Comparison of ENCODE assay signal across 25 cellular contexts in the genomic region with DNA sequence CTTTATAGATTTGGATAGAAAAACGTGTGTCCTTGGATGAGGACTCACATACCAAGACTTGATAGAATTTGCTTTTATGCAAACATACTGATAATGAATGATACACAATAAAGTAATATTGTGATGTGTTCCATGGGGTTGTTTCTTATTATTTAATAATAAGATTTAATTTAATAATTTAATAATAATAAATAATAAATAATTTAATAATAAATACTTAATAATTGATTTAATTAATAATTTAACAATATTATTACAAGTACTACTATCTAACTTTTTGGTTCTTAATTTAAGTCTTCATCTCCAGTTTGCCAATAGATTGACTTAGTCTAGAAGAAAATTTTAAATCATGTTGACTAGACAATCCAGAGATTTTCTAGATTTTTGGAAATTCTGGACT.
DNase-seq lines count a peak whose midpoint lies in the region; ATAC-seq, FAIRE-seq and TF ChIP-seq lines count a peak whose summit lies in the region.
"Had no signal": no experiment of that assay in that cellular context is flagged by ENCODE, and none has a peak within 500 bp of the region (broad histone marks: within the 10 kb centered on the region; RNA-seq: fewer than 3 reads in every experiment).

No MANE protein-coding gene starts in this region.

- H3K27ac Mint-ChIP-seq in WTC11 = no peak overlapping the region
- no peak overlapping the region for H3K27ac Mint-ChIP-seq in stimulated activated memory B cell treated with anti-CD40 and anti-IgM and Interleukin-4, amounts not matched to agents 10 μg/mL and 1 μg/mL and 100 μg/mL, for 72 hours
- H3K27ac Mint-ChIP-seq: CD4-positive, alpha-beta memory T cell had no signal

- no peak overlapping the region for H3K4me3 ChIP-seq in small intestine (ENCODE audit: low read depth in 1 of 2, low read length in 2 of 2)
- H3K4me3 ChIP-seq: A549; BLaER1 treated with 17β-estradiol and CSF1 and Interleukin-3, amounts not matched to agents 10 nM and 100 nM; GM12878; GM23248 had no signal

- no peak for TF ChIP-seq CTCF in WTC11 (IDR thresholded peaks at IDR 0.05)

- H3K36me3 Mint-ChIP-seq in WTC11 = no peaks in the 10 kb centered on the region
- H3K36me3 Mint-ChIP-seq in stimulated activated memory B cell treated with anti-CD40 and anti-IgM and Interleukin-4, amounts not matched to agents 10 μg/mL and 1 μg/mL and 100 μg/mL, for 72 hours = no peaks in the 10 kb centered on the region
- H3K36me3 Mint-ChIP-seq: CD4-positive, alpha-beta memory T cell had no signal

- no peaks in the 10 kb centered on the region for H3K4me1 ChIP-seq in small intestine (ENCODE audit: control insufficient read depth in 2 of 2, insufficient read depth in 1 of 2, low read depth in 1 of 2, low read length in 1 of 2)
- H3K4me1 ChIP-seq: A549 had no signal

- no peaks in the 10 kb centered on the region for H3K27me3 ChIP-seq in small intestine (ENCODE audit: control insufficient read depth in 2 of 2, insufficient read depth in 2 of 2, low read length in 2 of 2)
- H3K27me3 ChIP-seq: BE2C; BLaER1 treated with 17β-estradiol and CSF1 and Interleukin-3, amounts not matched to agents 10 nM and 100 nM had no signal

- POLR2A ChIA-PET in WTC11 (lab: Charles Lee) = no interaction called here

- DNase-seq in WTC11 (ENCODE audit: low spot score) (no peak), frontal cortex (ENCODE audit: low spot score in 2 of 2) (no peak), small intestine (no peak)
- DNase-seq in NK-92 treated with Interleukin-12 subunit alpha and Interleukin-12 subunit beta, amount 100 ng/mL, for 24 hours (lab: John Stamatoyannopoulos, UW) = no peak
- DNase-seq: ACHN; AML-193; BE2C; Calu3; CD4-positive, alpha-beta memory T cell; COR-L47; DMS53; DMS79 treated with DMSO at 0.1 percent for 48 hours; GDM1; GM23248; H7; HCEC 1CT had no signal

- no peaks in the 10 kb centered on the region for H3K4me1 Mint-ChIP-seq in WTC11
- H3K4me1 Mint-ChIP-seq in stimulated activated memory B cell treated with anti-CD40 and anti-IgM and Interleukin-4, amounts not matched to agents 10 μg/mL and 1 μg/mL and 100 μg/mL, for 72 hours = no peaks in the 10 kb centered on the region
- H3K4me1 Mint-ChIP-seq: CD4-positive, alpha-beta memory T cell had no signal

- no peak for ATAC-seq in WTC11
- no peak for ATAC-seq in stimulated activated memory B cell treated with anti-CD40 and anti-IgM and Interleukin-4, amounts not matched to agents 10 μg/mL and 1 μg/mL and 100 μg/mL, for 72 hours
- ATAC-seq in esophagus mucosa = no peak
- ATAC-seq: A549, GM12878 had no signal

- CTCF ChIA-PET in WTC11 (lab: Charles Lee) = no interaction called here

- H3K27me3 Mint-ChIP-seq in WTC11 (ENCODE audit: low read depth) = no peaks in the 10 kb centered on the region
- H3K27me3 Mint-ChIP-seq in stimulated activated memory B cell treated with anti-CD40 and anti-IgM and Interleukin-4, amounts not matched to agents 10 μg/mL and 1 μg/mL and 100 μg/mL, for 72 hours = no peaks in the 10 kb centered on the region
- H3K27me3 Mint-ChIP-seq: CD4-positive, alpha-beta memory T cell had no signal

- no peak overlapping the region for H3K27ac ChIP-seq in small intestine (ENCODE audit: low read depth in 1 of 2, low read length in 1 of 2)
- H3K27ac ChIP-seq: 22Rv1; A549; BLaER1 treated with 17β-estradiol and CSF1 and Interleukin-3, amounts not matched to agents 10 nM and 100 nM; GM23248 had no signal

- H3K9me3 ChIP-seq in small intestine (ENCODE audit: control insufficient read depth, low read depth) = no peaks in the 10 kb centered on the region
- H3K9me3 ChIP-seq: A549, BE2C had no signal

- peaks cover 9% of the 10 kb centered on the region for H3K9me3 Mint-ChIP-seq in WTC11
- H3K9me3 Mint-ChIP-seq in stimulated activated memory B cell treated with anti-CD40 and anti-IgM and Interleukin-4, amounts not matched to agents 10 μg/mL and 1 μg/mL and 100 μg/mL, for 72 hours = peaks cover 4% of the 10 kb centered on the region

- FAIRE-seq in A204.1 (lab: Jason Lieb, UNC) (peak; percentile 90), frontal cortex (lab: Jason Lieb, UNC) (peak; percentile 67), small intestine (lab: Jason Lieb, UNC) (peak; percentile 95)
- FAIRE-seq: A549, GM12878, GM19239, H1 had no signal

- WGBS in small intestine, 3 donors = 8 to 31% (median 12%) methylated on average over 1 of the region's 1 CpG

- H3K36me3 ChIP-seq in small intestine (ENCODE audit: control insufficient read depth in 2 of 2, insufficient read depth in 2 of 2, low read length in 2 of 2) = no peaks in the 10 kb centered on the region
- H3K36me3 ChIP-seq: BE2C; BLaER1 treated with 17β-estradiol and CSF1 and Interleukin-3, amounts not matched to agents 10 nM and 100 nM had no signal

- no peak overlapping the region for H3K4me3 Mint-ChIP-seq in WTC11
- H3K4me3 Mint-ChIP-seq in stimulated activated memory B cell treated with anti-CD40 and anti-IgM and Interleukin-4, amounts not matched to agents 10 μg/mL and 1 μg/mL and 100 μg/mL, for 72 hours = no peak overlapping the region

TF ChIP-seq in WTC11, 78 proteins besides CTCF, POLR2A, EP300 and RAD21:
- peak; percentile 98 for TF ChIP-seq HMGA2 (CRISPR knock-in tag; IDR thresholded peaks at IDR 0.05)
- TF ChIP-seq RORB (CRISPR knock-in tag; IDR thresholded peaks at IDR 0.05) = no peak
TF ChIP-seq in WTC11: peak in this region for 1.
